In the genomic region with DNA sequence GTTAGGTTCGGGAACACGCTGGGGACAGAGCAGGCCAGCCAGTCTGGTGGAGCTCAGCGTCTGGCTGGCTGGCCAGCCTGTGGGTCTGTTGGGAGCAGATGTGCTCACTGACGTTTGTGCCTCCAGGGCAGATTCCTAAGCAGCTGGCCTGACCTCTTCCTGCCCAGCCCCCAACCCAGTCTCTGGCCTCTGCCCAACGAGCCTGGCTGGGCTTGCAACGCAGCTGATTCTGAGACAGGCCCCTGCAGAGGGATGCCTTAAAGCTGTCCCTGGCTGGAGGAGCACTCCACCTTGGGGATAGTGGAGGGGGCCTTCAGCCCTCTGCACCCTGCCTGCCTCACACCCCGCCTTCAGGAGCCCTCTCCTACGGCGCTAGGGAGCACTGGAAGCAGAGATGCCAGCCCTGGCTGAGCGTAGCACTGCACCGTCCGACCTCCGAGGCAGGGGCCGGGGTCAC, we compare ENCODE assay signal across 9 cellular contexts. TPM values are rescaled to one million over a fixed set of nuclear protein-coding genes. Genes with fewer than 3 reads are reported as not detected.
DNase-seq lines count a peak whose midpoint lies in the region; ATAC-seq and TF ChIP-seq lines count a peak whose summit lies in the region.
"Had no signal": no experiment of that assay in that cellular context is flagged by ENCODE, and none has a peak within 500 bp of the region (broad histone marks: within the 10 kb centered on the region; RNA-seq: fewer than 3 reads in every experiment).

No MANE protein-coding gene starts in this region.

- H3K36me3 ChIP-seq in CD8-positive, alpha-beta T cell (ENCODE audit: insufficient read depth, low read length), result peaks cover 21% of the 10 kb centered on the region
- H3K36me3 ChIP-seq in WERI-Rb-1, result peaks cover 15% of the 10 kb centered on the region

- H3K4me1 Mint-ChIP-seq in CD8-positive, alpha-beta T cell (ENCODE audit: low read depth), result peaks cover 87% of the 10 kb centered on the region

- peak overlapping the region; percentile 15 for H3K4me3 Mint-ChIP-seq in CD8-positive, alpha-beta T cell

- H3K27me3 Mint-ChIP-seq in CD8-positive, alpha-beta T cell (ENCODE audit: low read depth), result no peaks in the 10 kb centered on the region

- no peaks in the 10 kb centered on the region for H3K27me3 ChIP-seq in CD8-positive, alpha-beta T cell (ENCODE audit: insufficient read depth, low read length)
- no peaks in the 10 kb centered on the region for H3K27me3 ChIP-seq in WERI-Rb-1 (ENCODE audit: insufficient read depth, low read depth, severe bottlenecking)

- no peaks in the 10 kb centered on the region for H3K9me3 Mint-ChIP-seq in CD8-positive, alpha-beta T cell

- no peak overlapping the region for H3K4me3 ChIP-seq in CD8-positive, alpha-beta T cell (ENCODE audit: low read depth, low read length)
- no peak overlapping the region for H3K4me3 ChIP-seq in WERI-Rb-1 (ENCODE audit: low read depth, low read length)

- peaks cover 97% of the 10 kb centered on the region for H3K4me1 ChIP-seq in CD8-positive, alpha-beta T cell (ENCODE audit: insufficient read depth, low read length)

- intact Hi-C loops in CD8-positive, alpha-beta T cell (cut with DNase I, micrococcal nuclease), result no loop called here

- CTCF ChIA-PET in CD8-positive, alpha-beta T cell (lab: Charles Lee), result interaction anchor here (0.9 to 1.6 kb wide), 4 partner anchors 17 to 116 kb away, joined by 3 to 7 read pairs (median 4); no protein-coding TSS in a partner anchor

- peak overlapping the region; percentile 62 for H3K27ac Mint-ChIP-seq in CD8-positive, alpha-beta T cell

- no peaks in the 10 kb centered on the region for H3K9me3 ChIP-seq in CD8-positive, alpha-beta T cell (ENCODE audit: low read length)
- no peaks in the 10 kb centered on the region for H3K9me3 ChIP-seq in WERI-Rb-1 (ENCODE audit: severe bottlenecking)

- peaks cover 70% of the 10 kb centered on the region for H3K36me3 Mint-ChIP-seq in CD8-positive, alpha-beta T cell

- no peak overlapping the region for H3K27ac ChIP-seq in CD8-positive, alpha-beta T cell (ENCODE audit: low read depth, low read length)
- H3K27ac ChIP-seq in WERI-Rb-1, result no peak overlapping the region

- ATAC-seq in CD8-positive, alpha-beta T cell, result no peak
- ATAC-seq in GM18517 (IDR thresholded peaks at IDR 0.05; ENCODE audit: unreplicated experiment), result no peak

- TF ChIP-seq CTCF in CD8-positive, alpha-beta T cell (IDR thresholded peaks at IDR 0.05), result no peak
- TF ChIP-seq CTCF in WERI-Rb-1 (IDR thresholded peaks at IDR 0.05; ENCODE audit: low read depth, low read length), result no peak

- POLR2A ChIA-PET in CD8-positive, alpha-beta T cell (lab: Charles Lee), result interaction anchor here (0.9 to 1.1 kb wide), 2 partner anchors 10 to 17 kb away, joined by 3 read pairs; no protein-coding TSS in a partner anchor

- DNase-seq in CD8-positive, alpha-beta T cell, result no peak
- DNase-seq in RPMI8226 (peak; percentile 65), fibroblast of the conjunctiva (ENCODE audit: low read depth) (peak; percentile 87), occipital lobe (lab: John Stamatoyannopoulos, UW) (peak; percentile 26), SW480 (ENCODE audit: low spot score) (no peak), NCI-H1048 (lab: John Stamatoyannopoulos, UW) (no peak), WERI-Rb-1 (no peak)
- DNase-seq: NCI-H2081 had no signal

RNA-seq across cellular contexts. Expression of gene KLF13, which starts 46.0 kb away (rescaled TPM):
- total RNA-seq in CD8-positive, alpha-beta T cell, result 100 to 1,000 TPM; 359 to 364 TPM
- total RNA-seq in occipital lobe, result 47.9 TPM

Comparison
In these comparisons a context has a peak if more than half of its experiments do, and no peak if none do; other contexts are left out.
1. DNase-seq: peak in RPMI8226 (single experiment), fibroblast of the conjunctiva (single experiment) and occipital lobe (single experiment); none in CD8-positive, alpha-beta T cell (0 of 7), SW480 (single experiment), NCI-H1048 (single experiment) and WERI-Rb-1 (single experiment).